1 cellular context compared by ENCODE assay signal in the genomic region with DNA sequence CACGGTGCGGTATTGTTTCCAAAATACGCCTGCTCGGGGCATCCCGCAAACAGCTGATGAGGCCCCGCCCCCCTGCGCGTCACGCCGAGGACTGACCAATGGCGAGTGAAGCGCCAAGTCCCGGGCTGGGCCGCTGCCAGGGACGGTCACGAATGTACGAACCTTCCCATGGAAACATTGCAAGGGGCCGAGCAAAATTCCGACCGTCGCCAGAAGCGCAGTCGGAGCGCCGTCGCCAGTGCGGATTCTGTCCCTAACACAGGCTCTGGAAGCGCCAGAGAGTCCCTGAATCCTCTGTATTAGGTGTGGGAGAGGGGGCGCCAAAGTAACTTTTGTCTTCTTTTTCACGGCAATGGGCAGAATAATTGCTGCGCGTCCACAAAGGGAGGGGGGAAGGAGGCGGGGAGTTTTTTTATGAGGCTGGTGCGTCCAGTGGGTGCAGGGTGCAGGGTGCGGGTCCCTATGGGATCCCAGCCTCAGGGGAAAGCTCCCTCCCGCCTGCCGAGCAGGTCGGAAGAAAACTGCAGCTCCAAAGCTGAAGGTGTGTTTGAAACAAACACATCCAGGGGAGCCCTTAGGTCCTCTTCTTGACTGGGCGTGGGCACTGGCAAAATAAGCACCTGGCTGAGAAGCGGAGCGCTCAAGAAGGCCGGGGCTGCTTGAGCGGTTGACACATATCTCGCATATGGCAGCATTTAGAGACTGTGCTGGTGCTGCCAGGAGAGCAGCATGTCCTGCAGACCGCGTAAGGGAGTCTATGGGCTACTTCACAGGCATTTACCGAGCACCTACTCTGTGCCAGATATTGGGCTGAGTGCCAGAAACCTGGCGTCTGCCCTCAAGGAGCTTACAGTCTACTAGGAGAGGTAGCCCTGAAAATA.
TF ChIP-seq lines count a peak whose summit lies in the region.

A gene with protein sequence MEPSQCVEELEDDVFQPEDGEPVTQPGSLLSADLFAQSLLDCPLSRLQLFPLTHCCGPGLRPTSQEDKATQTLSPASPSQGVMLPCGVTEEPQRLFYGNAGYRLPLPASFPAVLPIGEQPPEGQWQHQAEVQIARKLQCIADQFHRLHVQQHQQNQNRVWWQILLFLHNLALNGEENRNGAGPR (minus strand): TSS at position 25 of the 881 bp plus-strand sequence. CDS start 2,793 bp downstream, outside the sequence.

TF ChIP-seq in HEK293, 187 proteins besides CTCF, POLR2A, EP300 and RAD21 (continued from another document and continues in another):
- TF ChIP-seq ZBTB6 (tag by site-specific recombination; IDR thresholded peaks at IDR 0.05) (no peak), REST (tag by site-specific recombination; IDR thresholded peaks at IDR 0.05) (no peak), KLF7 (tag by site-specific recombination; IDR thresholded peaks at IDR 0.05; ENCODE audit: borderline replicate concordance) (no peak), ZNF202 (tag by site-specific recombination; IDR thresholded peaks at IDR 0.05; ENCODE audit: borderline replicate concordance) (no peak), ZNF366 (tag by site-specific recombination; conservative IDR thresholded peaks at IDR 0.05) (peak; percentile 97), ZNF169 (tag by site-specific recombination; IDR thresholded peaks at IDR 0.05) (no peak), ZNF423 (tag by site-specific recombination; IDR thresholded peaks at IDR 0.05) (peak; percentile 99), ZBTB1 (tag by site-specific recombination; IDR thresholded peaks at IDR 0.05) (no peak), ZNF292 (tag by site-specific recombination; IDR thresholded peaks at IDR 0.05; ENCODE audit: borderline replicate concordance, low read depth) (no peak), ZNF426 (tag by site-specific recombination; IDR thresholded peaks at IDR 0.05) (no peak), ZBTB8A (tag by site-specific recombination; IDR thresholded peaks at IDR 0.05) (peak; percentile 34; the same call in 1 of the 2 replicates), KLF17 (tag by site-specific recombination; IDR thresholded peaks at IDR 0.05) (0 out of 2 replicates have a peak, but pooled peaks have one; percentile 33), TRIM28 (IDR thresholded peaks at IDR 0.05; ENCODE audit: borderline replicate concordance, low read length) (peak; percentile 14; the same call in 1 of the 2 replicates), ZNF10 (tag by site-specific recombination; IDR thresholded peaks at IDR 0.05) (no peak), ZBTB21 (tag by site-specific recombination; IDR thresholded peaks at IDR 0.05) (no peak; the same call in 1 of the 2 replicates), ZNF701 (tag by site-specific recombination; IDR thresholded peaks at IDR 0.05) (peak; percentile 80; the same call in 1 of the 2 replicates), MEIS1 (CRISPR knock-in tag; IDR thresholded peaks at IDR 0.05; ENCODE audit: borderline replicate concordance) (no peak), ZSCAN16 (tag by site-specific recombination; IDR thresholded peaks at IDR 0.05) (no peak), WT1 (tag by site-specific recombination; IDR thresholded peaks at IDR 0.05) (no peak)
- TF ChIP-seq, protein P1, sequence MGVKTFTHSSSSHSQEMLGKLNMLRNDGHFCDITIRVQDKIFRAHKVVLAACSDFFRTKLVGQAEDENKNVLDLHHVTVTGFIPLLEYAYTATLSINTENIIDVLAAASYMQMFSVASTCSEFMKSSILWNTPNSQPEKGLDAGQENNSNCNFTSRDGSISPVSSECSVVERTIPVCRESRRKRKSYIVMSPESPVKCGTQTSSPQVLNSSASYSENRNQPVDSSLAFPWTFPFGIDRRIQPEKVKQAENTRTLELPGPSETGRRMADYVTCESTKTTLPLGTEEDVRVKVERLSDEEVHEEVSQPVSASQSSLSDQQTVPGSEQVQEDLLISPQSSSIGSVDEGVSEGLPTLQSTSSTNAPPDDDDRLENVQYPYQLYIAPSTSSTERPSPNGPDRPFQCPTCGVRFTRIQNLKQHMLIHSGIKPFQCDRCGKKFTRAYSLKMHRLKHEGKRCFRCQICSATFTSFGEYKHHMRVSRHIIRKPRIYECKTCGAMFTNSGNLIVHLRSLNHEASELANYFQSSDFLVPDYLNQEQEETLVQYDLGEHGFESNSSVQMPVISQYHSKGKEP (tag by site-specific recombination; IDR thresholded peaks at IDR 0.05) = peak; percentile 93
- TF ChIP-seq, protein P2, sequence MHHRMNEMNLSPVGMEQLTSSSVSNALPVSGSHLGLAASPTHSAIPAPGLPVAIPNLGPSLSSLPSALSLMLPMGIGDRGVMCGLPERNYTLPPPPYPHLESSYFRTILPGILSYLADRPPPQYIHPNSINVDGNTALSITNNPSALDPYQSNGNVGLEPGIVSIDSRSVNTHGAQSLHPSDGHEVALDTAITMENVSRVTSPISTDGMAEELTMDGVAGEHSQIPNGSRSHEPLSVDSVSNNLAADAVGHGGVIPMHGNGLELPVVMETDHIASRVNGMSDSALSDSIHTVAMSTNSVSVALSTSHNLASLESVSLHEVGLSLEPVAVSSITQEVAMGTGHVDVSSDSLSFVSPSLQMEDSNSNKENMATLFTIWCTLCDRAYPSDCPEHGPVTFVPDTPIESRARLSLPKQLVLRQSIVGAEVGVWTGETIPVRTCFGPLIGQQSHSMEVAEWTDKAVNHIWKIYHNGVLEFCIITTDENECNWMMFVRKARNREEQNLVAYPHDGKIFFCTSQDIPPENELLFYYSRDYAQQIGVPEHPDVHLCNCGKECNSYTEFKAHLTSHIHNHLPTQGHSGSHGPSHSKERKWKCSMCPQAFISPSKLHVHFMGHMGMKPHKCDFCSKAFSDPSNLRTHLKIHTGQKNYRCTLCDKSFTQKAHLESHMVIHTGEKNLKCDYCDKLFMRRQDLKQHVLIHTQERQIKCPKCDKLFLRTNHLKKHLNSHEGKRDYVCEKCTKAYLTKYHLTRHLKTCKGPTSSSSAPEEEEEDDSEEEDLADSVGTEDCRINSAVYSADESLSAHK (tag by site-specific recombination; IDR thresholded peaks at IDR 0.05) = 0 out of 2 replicates have a peak, but pooled peaks have one; percentile 40
- TF ChIP-seq, protein P3, sequence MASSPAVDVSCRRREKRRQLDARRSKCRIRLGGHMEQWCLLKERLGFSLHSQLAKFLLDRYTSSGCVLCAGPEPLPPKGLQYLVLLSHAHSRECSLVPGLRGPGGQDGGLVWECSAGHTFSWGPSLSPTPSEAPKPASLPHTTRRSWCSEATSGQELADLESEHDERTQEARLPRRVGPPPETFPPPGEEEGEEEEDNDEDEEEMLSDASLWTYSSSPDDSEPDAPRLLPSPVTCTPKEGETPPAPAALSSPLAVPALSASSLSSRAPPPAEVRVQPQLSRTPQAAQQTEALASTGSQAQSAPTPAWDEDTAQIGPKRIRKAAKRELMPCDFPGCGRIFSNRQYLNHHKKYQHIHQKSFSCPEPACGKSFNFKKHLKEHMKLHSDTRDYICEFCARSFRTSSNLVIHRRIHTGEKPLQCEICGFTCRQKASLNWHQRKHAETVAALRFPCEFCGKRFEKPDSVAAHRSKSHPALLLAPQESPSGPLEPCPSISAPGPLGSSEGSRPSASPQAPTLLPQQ (tag by site-specific recombination; IDR thresholded peaks at IDR 0.05) = peak; percentile 37; the same call in 1 of the 2 replicates
- TF ChIP-seq, protein P4, sequence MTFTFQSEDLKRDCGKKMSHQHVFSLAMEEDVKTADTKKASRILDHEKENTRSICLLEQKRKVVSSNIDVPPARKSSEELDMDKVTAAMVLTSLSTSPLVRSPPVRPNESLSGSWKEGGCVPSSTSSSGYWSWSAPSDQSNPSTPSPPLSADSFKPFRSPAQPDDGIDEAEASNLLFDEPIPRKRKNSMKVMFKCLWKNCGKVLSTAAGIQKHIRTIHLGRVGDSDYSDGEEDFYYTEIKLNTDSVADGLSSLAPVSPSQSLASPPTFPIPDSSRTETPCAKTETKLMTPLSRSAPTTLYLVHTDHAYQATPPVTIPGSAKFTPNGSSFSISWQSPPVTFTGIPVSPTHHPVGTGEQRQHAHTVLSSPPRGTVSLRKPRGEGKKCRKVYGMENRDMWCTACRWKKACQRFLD (tag by site-specific recombination; IDR thresholded peaks at IDR 0.05) = no peak
- TF ChIP-seq, protein P5, sequence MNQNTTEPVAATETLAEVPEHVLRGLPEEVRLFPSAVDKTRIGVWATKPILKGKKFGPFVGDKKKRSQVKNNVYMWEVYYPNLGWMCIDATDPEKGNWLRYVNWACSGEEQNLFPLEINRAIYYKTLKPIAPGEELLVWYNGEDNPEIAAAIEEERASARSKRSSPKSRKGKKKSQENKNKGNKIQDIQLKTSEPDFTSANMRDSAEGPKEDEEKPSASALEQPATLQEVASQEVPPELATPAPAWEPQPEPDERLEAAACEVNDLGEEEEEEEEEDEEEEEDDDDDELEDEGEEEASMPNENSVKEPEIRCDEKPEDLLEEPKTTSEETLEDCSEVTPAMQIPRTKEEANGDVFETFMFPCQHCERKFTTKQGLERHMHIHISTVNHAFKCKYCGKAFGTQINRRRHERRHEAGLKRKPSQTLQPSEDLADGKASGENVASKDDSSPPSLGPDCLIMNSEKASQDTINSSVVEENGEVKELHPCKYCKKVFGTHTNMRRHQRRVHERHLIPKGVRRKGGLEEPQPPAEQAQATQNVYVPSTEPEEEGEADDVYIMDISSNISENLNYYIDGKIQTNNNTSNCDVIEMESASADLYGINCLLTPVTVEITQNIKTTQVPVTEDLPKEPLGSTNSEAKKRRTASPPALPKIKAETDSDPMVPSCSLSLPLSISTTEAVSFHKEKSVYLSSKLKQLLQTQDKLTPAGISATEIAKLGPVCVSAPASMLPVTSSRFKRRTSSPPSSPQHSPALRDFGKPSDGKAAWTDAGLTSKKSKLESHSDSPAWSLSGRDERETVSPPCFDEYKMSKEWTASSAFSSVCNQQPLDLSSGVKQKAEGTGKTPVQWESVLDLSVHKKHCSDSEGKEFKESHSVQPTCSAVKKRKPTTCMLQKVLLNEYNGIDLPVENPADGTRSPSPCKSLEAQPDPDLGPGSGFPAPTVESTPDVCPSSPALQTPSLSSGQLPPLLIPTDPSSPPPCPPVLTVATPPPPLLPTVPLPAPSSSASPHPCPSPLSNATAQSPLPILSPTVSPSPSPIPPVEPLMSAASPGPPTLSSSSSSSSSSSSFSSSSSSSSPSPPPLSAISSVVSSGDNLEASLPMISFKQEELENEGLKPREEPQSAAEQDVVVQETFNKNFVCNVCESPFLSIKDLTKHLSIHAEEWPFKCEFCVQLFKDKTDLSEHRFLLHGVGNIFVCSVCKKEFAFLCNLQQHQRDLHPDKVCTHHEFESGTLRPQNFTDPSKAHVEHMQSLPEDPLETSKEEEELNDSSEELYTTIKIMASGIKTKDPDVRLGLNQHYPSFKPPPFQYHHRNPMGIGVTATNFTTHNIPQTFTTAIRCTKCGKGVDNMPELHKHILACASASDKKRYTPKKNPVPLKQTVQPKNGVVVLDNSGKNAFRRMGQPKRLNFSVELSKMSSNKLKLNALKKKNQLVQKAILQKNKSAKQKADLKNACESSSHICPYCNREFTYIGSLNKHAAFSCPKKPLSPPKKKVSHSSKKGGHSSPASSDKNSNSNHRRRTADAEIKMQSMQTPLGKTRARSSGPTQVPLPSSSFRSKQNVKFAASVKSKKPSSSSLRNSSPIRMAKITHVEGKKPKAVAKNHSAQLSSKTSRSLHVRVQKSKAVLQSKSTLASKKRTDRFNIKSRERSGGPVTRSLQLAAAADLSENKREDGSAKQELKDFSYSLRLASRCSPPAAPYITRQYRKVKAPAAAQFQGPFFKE (tag by site-specific recombination; IDR thresholded peaks at IDR 0.05; ENCODE audit: borderline replicate concordance) = no peak
- TF ChIP-seq, protein P6, sequence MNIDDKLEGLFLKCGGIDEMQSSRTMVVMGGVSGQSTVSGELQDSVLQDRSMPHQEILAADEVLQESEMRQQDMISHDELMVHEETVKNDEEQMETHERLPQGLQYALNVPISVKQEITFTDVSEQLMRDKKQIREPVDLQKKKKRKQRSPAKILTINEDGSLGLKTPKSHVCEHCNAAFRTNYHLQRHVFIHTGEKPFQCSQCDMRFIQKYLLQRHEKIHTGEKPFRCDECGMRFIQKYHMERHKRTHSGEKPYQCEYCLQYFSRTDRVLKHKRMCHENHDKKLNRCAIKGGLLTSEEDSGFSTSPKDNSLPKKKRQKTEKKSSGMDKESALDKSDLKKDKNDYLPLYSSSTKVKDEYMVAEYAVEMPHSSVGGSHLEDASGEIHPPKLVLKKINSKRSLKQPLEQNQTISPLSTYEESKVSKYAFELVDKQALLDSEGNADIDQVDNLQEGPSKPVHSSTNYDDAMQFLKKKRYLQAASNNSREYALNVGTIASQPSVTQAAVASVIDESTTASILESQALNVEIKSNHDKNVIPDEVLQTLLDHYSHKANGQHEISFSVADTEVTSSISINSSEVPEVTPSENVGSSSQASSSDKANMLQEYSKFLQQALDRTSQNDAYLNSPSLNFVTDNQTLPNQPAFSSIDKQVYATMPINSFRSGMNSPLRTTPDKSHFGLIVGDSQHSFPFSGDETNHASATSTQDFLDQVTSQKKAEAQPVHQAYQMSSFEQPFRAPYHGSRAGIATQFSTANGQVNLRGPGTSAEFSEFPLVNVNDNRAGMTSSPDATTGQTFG (tag by site-specific recombination; IDR thresholded peaks at IDR 0.05; ENCODE audit: borderline replicate concordance) = no peak
